In the genomic region with DNA sequence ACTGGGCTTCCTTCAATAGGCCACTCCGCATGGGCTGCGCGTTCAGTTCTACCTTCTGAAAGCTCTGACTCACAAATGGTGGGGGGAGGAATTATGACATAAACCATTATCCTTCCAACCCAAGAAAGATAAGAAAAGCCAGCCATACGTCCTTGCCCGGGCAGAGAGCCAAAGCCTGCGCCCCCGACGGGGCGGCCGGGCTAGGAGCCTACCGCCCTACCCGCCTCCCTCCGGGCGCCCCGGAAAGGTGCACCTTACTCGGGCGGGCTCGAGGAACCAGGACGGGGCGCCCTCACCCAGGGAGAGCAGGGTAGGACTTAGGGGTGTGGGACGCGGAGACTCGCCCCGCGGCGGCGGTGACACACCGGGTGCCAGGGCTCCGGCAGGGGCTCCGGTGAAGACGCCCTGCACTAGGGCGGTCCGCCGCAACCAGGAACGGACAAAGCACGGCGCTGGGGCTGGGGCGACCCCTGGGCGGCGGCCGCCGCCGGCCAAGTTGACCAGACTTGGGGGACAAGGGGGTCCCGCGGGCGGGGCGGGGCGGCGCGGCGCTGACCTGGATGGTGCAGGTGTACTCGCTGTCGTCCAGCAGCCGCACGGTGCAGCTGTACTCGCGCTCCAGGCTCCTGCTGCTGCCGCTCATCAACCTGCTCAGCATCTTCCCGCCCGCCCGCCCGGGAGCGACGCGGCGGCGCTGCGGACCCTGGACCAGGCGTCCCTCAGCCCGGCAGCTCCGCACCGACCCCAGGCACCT, we compare ENCODE assay signal across 8 cellular contexts. TPM values are rescaled to one million over a fixed set of nuclear protein-coding genes. Genes with fewer than 3 reads are reported as not detected.
A peak's percentile ranks its signal among the peaks of the same experiment; 100 is the strongest.
DNase-seq lines count a peak whose midpoint lies in the region; ATAC-seq, FAIRE-seq and TF ChIP-seq lines count a peak whose summit lies in the region.

No MANE protein-coding gene starts in this region.

- WGBS in trophoblast cell (ENCODE audit: extremely low coverage, insufficient coverage, insufficient read length) = no CpG with 5 or more reads among the region's 72 CpGs

- no peaks in the 10 kb centered on the region for H3K79me1 ChIP-seq in trophoblast cell (ENCODE audit: low read length)

- no peak overlapping the region for H3K23ac ChIP-seq in trophoblast cell (ENCODE audit: low read length)

- peaks cover 12% of the 10 kb centered on the region for H3K27me3 ChIP-seq in trophoblast cell (ENCODE audit: insufficient read depth, low read length)

- DNase-seq in NCI-H1417 (lab: John Stamatoyannopoulos, UW) (peak; percentile 61 to 85 (median 77)), NCI-H1417 treated with DMSO at 0.1 percent for 48 hours (lab: John Stamatoyannopoulos, UW) (no peak), RCC 7860 (ENCODE audit: low spot score) (peak; percentile 84), glutamatergic neuron (peak; percentile 64), trophoblast cell (peak in 1 of 2 donors; percentile 14), NCI-H1930 (lab: John Stamatoyannopoulos, UW) (no peak)
- DNase-seq in activated naive CD4-positive, alpha-beta T cell treated with anti-CD3 and anti-CD28 coated beads, Interleukin-2, amount 10 ng/mL, durations not matched to agents 7 days and 5 days = peak; percentile 46

- peaks cover 72% of the 10 kb centered on the region for H3K27me3 Mint-ChIP-seq in activated naive CD4-positive, alpha-beta T cell treated with anti-CD3 and anti-CD28 coated beads, Interleukin-2, amount 10 ng/mL, durations not matched to agents 7 days and 5 days
- H3K27me3 Mint-ChIP-seq in glutamatergic neuron (ENCODE audit: unreplicated experiment) = peaks cover 4% of the 10 kb centered on the region

- H3K4me1 ChIP-seq in trophoblast cell (ENCODE audit: control insufficient read depth in 1 of 2, insufficient read depth in 2 of 2, low read length in 2 of 2) = peaks cover 2 to 12% of the 10 kb centered on the region in 2 experiments

- H3K4me2 ChIP-seq in trophoblast cell (ENCODE audit: low read length) = peak overlapping the region; percentile 83

- peak overlapping the region; percentile 74 for H3K4me3 ChIP-seq in trophoblast cell (ENCODE audit: low read depth, low read length)

- no peaks in the 10 kb centered on the region for H3K9me3 ChIP-seq in trophoblast cell (ENCODE audit: insufficient read depth, low read depth, low read length)

- H3K36me3 Mint-ChIP-seq in activated naive CD4-positive, alpha-beta T cell treated with anti-CD3 and anti-CD28 coated beads, Interleukin-2, amount 10 ng/mL, durations not matched to agents 7 days and 5 days = no peaks in the 10 kb centered on the region
- H3K36me3 Mint-ChIP-seq in glutamatergic neuron (ENCODE audit: unreplicated experiment) = no peaks in the 10 kb centered on the region

- peak; percentile 70 for FAIRE-seq in RCC 7860 (lab: Jason Lieb, UNC)

- H3K9ac ChIP-seq in trophoblast cell (ENCODE audit: low read length) = no peak overlapping the region

- H4K8ac ChIP-seq in trophoblast cell (ENCODE audit: low read depth, low read length) = no peak overlapping the region

- H3K14ac ChIP-seq in trophoblast cell (ENCODE audit: low read length) = no peak overlapping the region

- no peak overlapping the region for H4K12ac ChIP-seq in trophoblast cell (ENCODE audit: low read depth, low read length)

- peak overlapping the region; percentile 80 for H3K4me3 Mint-ChIP-seq in activated naive CD4-positive, alpha-beta T cell treated with anti-CD3 and anti-CD28 coated beads, Interleukin-2, amount 10 ng/mL, durations not matched to agents 7 days and 5 days
- peak overlapping the region; percentile 98 for H3K4me3 Mint-ChIP-seq in glutamatergic neuron (ENCODE audit: unreplicated experiment)

- no peak for TF ChIP-seq CTCF in glutamatergic neuron (IDR thresholded peaks at IDR 0.05; ENCODE audit: partially characterized antibody, unreplicated experiment)

- H3K27ac Mint-ChIP-seq in activated naive CD4-positive, alpha-beta T cell treated with anti-CD3 and anti-CD28 coated beads, Interleukin-2, amount 10 ng/mL, durations not matched to agents 7 days and 5 days = no peak overlapping the region
- H3K27ac Mint-ChIP-seq in glutamatergic neuron (ENCODE audit: unreplicated experiment) = peak overlapping the region; percentile 89

- no peak overlapping the region for H2AK5ac ChIP-seq in trophoblast cell (ENCODE audit: low read length)

- no peak overlapping the region for H2BK120ac ChIP-seq in trophoblast cell (ENCODE audit: insufficient read depth, low read length, poor library complexity)

- H2AFZ ChIP-seq in trophoblast cell (ENCODE audit: insufficient read depth, low read length, poor library complexity) = peak overlapping the region; percentile 81

- no peak overlapping the region for H3K4ac ChIP-seq in trophoblast cell (ENCODE audit: low read depth, low read length)

- H2BK5ac ChIP-seq in trophoblast cell (ENCODE audit: low read depth, low read length, poor library complexity) = no peak overlapping the region

- peaks cover 22% of the 10 kb centered on the region for H3K4me1 Mint-ChIP-seq in activated naive CD4-positive, alpha-beta T cell treated with anti-CD3 and anti-CD28 coated beads, Interleukin-2, amount 10 ng/mL, durations not matched to agents 7 days and 5 days
- H3K4me1 Mint-ChIP-seq in glutamatergic neuron (ENCODE audit: low read depth, unreplicated experiment) = peaks cover 5% of the 10 kb centered on the region

- no peaks in the 10 kb centered on the region for H3K79me2 ChIP-seq in trophoblast cell (ENCODE audit: control insufficient read depth, insufficient read depth, low read length, poor library complexity)

- H3K18ac ChIP-seq in trophoblast cell (ENCODE audit: low read length) = peak overlapping the region; percentile 48

- H4K91ac ChIP-seq in trophoblast cell (ENCODE audit: low read depth, low read length) = no peak overlapping the region

- no peak overlapping the region for H3K27ac ChIP-seq in trophoblast cell (ENCODE audit: low read depth, low read length)

- CTCF ChIA-PET in activated naive CD4-positive, alpha-beta T cell treated with anti-CD3 and anti-CD28 coated beads, Interleukin-2, amount 10 ng/mL, durations not matched to agents 7 days and 5 days (lab: Charles Lee) = no interaction called here

- H3K36me3 ChIP-seq in trophoblast cell (ENCODE audit: control insufficient read depth in 1 of 2, insufficient read depth in 2 of 2, low read length in 2 of 2) = no peaks in the 10 kb centered on the region

- no peaks in the 10 kb centered on the region for H3K9me3 Mint-ChIP-seq in activated naive CD4-positive, alpha-beta T cell treated with anti-CD3 and anti-CD28 coated beads, Interleukin-2, amount 10 ng/mL, durations not matched to agents 7 days and 5 days
- H3K9me3 Mint-ChIP-seq in glutamatergic neuron (ENCODE audit: unreplicated experiment) = peaks cover 15% of the 10 kb centered on the region

- ATAC-seq in HG03045 (IDR thresholded peaks at IDR 0.05; ENCODE audit: unreplicated experiment) = peak; percentile 20

- H2BK12ac ChIP-seq in trophoblast cell (ENCODE audit: low read length) = no peak overlapping the region

RNA-seq across cellular contexts. Expression of a gene that starts 0.5 kb away (rescaled TPM):
- total RNA-seq in glutamatergic neuron (ENCODE audit: unreplicated experiment) = 43.8 TPM
- 2.1 and 2.2 TPM in 2 replicates for polyA plus RNA-seq in trophoblast cell (2013)

Comparison
In these comparisons a context has a peak if more than half of its experiments do, and no peak if none do; other contexts are left out.
1. DNase-seq: peak in NCI-H1417 (3 of 3), RCC 7860 (single experiment), activated naive CD4-positive, alpha-beta T cell treated with anti-CD3 and anti-CD28 coated beads, Interleukin-2, amount 10 ng/mL, durations not matched to agents 7 days and 5 days (single experiment) and glutamatergic neuron (single experiment); none in NCI-H1417 treated with DMSO at 0.1 percent for 48 hours (single experiment) and NCI-H1930 (0 of 2).